Comparison of ENCODE assay signal across 15 cellular contexts in genomic region chr17:49363251-49363650, GRCh38. TPM values are rescaled to one million over a fixed set of nuclear protein-coding genes. Genes with fewer than 3 reads are reported as not detected.
A peak's percentile ranks its signal among the peaks of the same experiment; 100 is the strongest.
DNase-seq lines count a peak whose midpoint lies in the region; FAIRE-seq and TF ChIP-seq lines count a peak whose summit lies in the region.
"Had no signal": no experiment of that assay in that cellular context is flagged by ENCODE, and none has a peak within 500 bp of the region (broad histone marks: within the 10 kb centered on the region; RNA-seq: fewer than 3 reads in every experiment).

No MANE protein-coding gene starts in this region.

- DNase-seq in H9 (no peak), PC-9 (no peak), epithelial cell of prostate (ENCODE audit: low read depth, low spot score) (no peak), sigmoid colon (no peak), UCSD-AML1 (lab: John Stamatoyannopoulos, UW; ENCODE audit: unreplicated experiment) (no peak), RCC 7860 (ENCODE audit: low spot score) (no peak)
- no peak for DNase-seq in activated CD4-positive, CD25-positive, alpha-beta regulatory T cell treated with anti-CD3 and anti-CD28 coated beads, Interleukin-2, amount 50 U/mL, for 72 hours
- DNase-seq: activated CD4-positive, alpha-beta T cell treated with anti-CD3 and anti-CD28 coated beads for 36 hours; foreskin fibroblast; GF-D8; H7; islet precursor cell; right cardiac atrium; stimulated activated naive CD8-positive, alpha-beta T cell treated with anti-CD3 and anti-CD28 coated beads, Interleukin-15, Interleukin-2, amounts not matched to agents 100 U/mL and 50 U/mL, for 24 hours; SW 1271 had no signal

- H3K27me3 Mint-ChIP-seq in H9 (ENCODE audit: low read depth) = no peaks in the 10 kb centered on the region

- no peak overlapping the region for H4K91ac ChIP-seq in H9 (ENCODE audit: insufficient read length, low read depth, low read length)

- POLR2A ChIA-PET in PC-9 (lab: Charles Lee; ENCODE audit: unreplicated experiment) = no interaction called here

- H3K4me2 ChIP-seq in H9 (ENCODE audit: insufficient read depth, insufficient read length, low read length) = peak overlapping the region; percentile 97
- H3K4me2 ChIP-seq in PC-9 = peak overlapping the region; percentile 92

- no peak overlapping the region for H2AK5ac ChIP-seq in H9 (ENCODE audit: insufficient read length, low read length)

- CTCF ChIA-PET in PC-9 (lab: Charles Lee) = no interaction called here

- H3K36me3 Mint-ChIP-seq in H9 (ENCODE audit: insufficient read depth in 1 of 3, low read depth in 3 of 3) = no peaks in the 10 kb centered on the region

- TF ChIP-seq EP300 in sigmoid colon (IDR thresholded peaks at IDR 0.05) = no peak

- H2BK120ac ChIP-seq in H9 (ENCODE audit: low read depth, low read length, poor library complexity, severe bottlenecking) = no peak overlapping the region

- H3K4me3 Mint-ChIP-seq in H9 = peak overlapping the region; percentile 69 to 84; a peak in 3 of 5 replicates

- H2BK20ac ChIP-seq in H9 (ENCODE audit: low read depth, low read length, poor library complexity, severe bottlenecking) = no peak overlapping the region

- TF ChIP-seq CTCF in H9 (conservative IDR thresholded peaks at IDR 0.05) = no peak
- TF ChIP-seq CTCF in PC-9 (conservative IDR thresholded peaks at IDR 0.05) = no peak
- TF ChIP-seq CTCF in sigmoid colon (IDR thresholded peaks at IDR 0.05) = no peak

- no peak overlapping the region for H2BK15ac ChIP-seq in H9 (ENCODE audit: low read depth, low read length)

- no peak overlapping the region for H3K27ac ChIP-seq in H9 (ENCODE audit: insufficient read length, low read depth, low read length)
- no peak overlapping the region for H3K27ac ChIP-seq in PC-9
- H3K27ac ChIP-seq in epithelial cell of prostate = peak overlapping the region; percentile 85
- H3K27ac ChIP-seq in sigmoid colon = peak overlapping the region; percentile 94 to 99 (median 96)

- no peak overlapping the region for H4K5ac ChIP-seq in H9 (ENCODE audit: insufficient read length, low read depth, low read length)

- WGBS in H9 (ENCODE audit: extremely low coverage, insufficient read length, low lambda C conversion rate) = no CpG with 5 or more reads among the region's 4 CpGs
- WGBS in sigmoid colon, 2 donors = 91 to 97% methylated on average over 4 of the region's 4 CpGs

- no peaks in the 10 kb centered on the region for H3K79me1 ChIP-seq in H9 (ENCODE audit: insufficient read depth, low read depth, low read length, poor library complexity, severe bottlenecking)

- H3K27ac Mint-ChIP-seq in H9 = no peak overlapping the region; a peak in 1 of 7 replicates

- H3K79me2 ChIP-seq in H9 (ENCODE audit: insufficient read depth, low read length) (peaks cover 8% of the 10 kb centered on the region; the same call in 1 of the 2 replicates), PC-9 (ENCODE audit: low read depth) (peaks cover 33% of the 10 kb centered on the region)

- no peaks in the 10 kb centered on the region for H3K9me2 ChIP-seq in PC-9 (ENCODE audit: insufficient read depth)

- peaks cover 15% of the 10 kb centered on the region for H3K23me2 ChIP-seq in H9 (ENCODE audit: insufficient read length, low read depth, low read length, poor library complexity, severe bottlenecking)

- H3K4ac ChIP-seq in H9 (ENCODE audit: low read depth, low read length) = no peak overlapping the region

- H3T11ph ChIP-seq in H9 (ENCODE audit: low read length) = no peak overlapping the region

- H4K20me1 ChIP-seq in H9 (ENCODE audit: control insufficient read depth, insufficient read depth, insufficient read length) (no peaks in the 10 kb centered on the region), PC-9 (ENCODE audit: insufficient read depth) (peaks cover 23% of the 10 kb centered on the region)

- H3K4me1 Mint-ChIP-seq in H9 = peaks cover 39 to 44% of the 10 kb centered on the region in 2 experiments

- no peak overlapping the region for H3K14ac ChIP-seq in H9 (ENCODE audit: insufficient read depth, low read length)

- H3K9ac ChIP-seq in H9 (ENCODE audit: extremely low read depth, insufficient read length, low read length) = no peak overlapping the region

- H4K8ac ChIP-seq in H9 (replicated peaks; ENCODE audit: insufficient read length, low read depth, low read length) = no peak overlapping the region

- TF ChIP-seq POLR2A in sigmoid colon (IDR thresholded peaks at IDR 0.05) = no peak

- H2BK12ac ChIP-seq in H9 (ENCODE audit: insufficient read length, low read depth, low read length) = no peak overlapping the region

- H3K4me1 ChIP-seq in H9 (ENCODE audit: insufficient read depth, low read length) = no peaks in the 10 kb centered on the region
- peaks cover 34% of the 10 kb centered on the region for H3K4me1 ChIP-seq in PC-9 (replicated peaks; ENCODE audit: insufficient read depth)
- peaks cover 0 to 32% (median 22%) of the 10 kb centered on the region in 4 donors for H3K4me1 ChIP-seq in sigmoid colon

- no peak for FAIRE-seq in RCC 7860 (lab: Jason Lieb, UNC)

- no peaks in the 10 kb centered on the region for H3K27me3 ChIP-seq in H9 (ENCODE audit: insufficient read depth, low read length)
- no peaks in the 10 kb centered on the region for H3K27me3 ChIP-seq in PC-9 (ENCODE audit: insufficient read depth, low read depth)
- no peaks in the 10 kb centered on the region for H3K27me3 ChIP-seq in sigmoid colon

- H3K18ac ChIP-seq in H9 (ENCODE audit: insufficient read length, low read depth, low read length) = no peak overlapping the region

- H2BK5ac ChIP-seq in H9 (ENCODE audit: insufficient read length, low read length) = no peak overlapping the region

- intact Hi-C loops in PC-9 (cut with micrococcal nuclease; ENCODE audit: unreplicated experiment) = no loop called here
- intact Hi-C loops in sigmoid colon (cut with DNase I) = loop anchor here (5.0 kb wide), 1 partner anchor 46 kb away; no protein-coding TSS in a partner anchor

- no peaks in the 10 kb centered on the region for H3K36me3 ChIP-seq in PC-9 (ENCODE audit: low read depth)
- no peaks in the 10 kb centered on the region for H3K36me3 ChIP-seq in sigmoid colon

- H3K23ac ChIP-seq in H9 (ENCODE audit: insufficient read length, low read depth, low read length) = no peak overlapping the region

- H2AFZ ChIP-seq in H9 (ENCODE audit: low read length) = no peak overlapping the region
- H2AFZ ChIP-seq in PC-9 = peak overlapping the region; percentile 89; the same call in 1 of the 2 replicates

- peaks cover 9% of the 10 kb centered on the region; the same call in 1 of the 2 replicates for H3F3A ChIP-seq in PC-9 (ENCODE audit: insufficient read depth, low read depth)

- H3K56ac ChIP-seq in H9 (ENCODE audit: insufficient read length, low read depth, low read length) = no peak overlapping the region

- peak overlapping the region; percentile 67; the same call in 1 of the 2 replicates for H3K4me3 ChIP-seq in PC-9
- H3K4me3 ChIP-seq in sigmoid colon = no peak overlapping the region

- no peaks in the 10 kb centered on the region for H3K9me3 ChIP-seq in H9 (ENCODE audit: control insufficient read depth, low read depth, low read length)
- H3K9me3 ChIP-seq in PC-9 (ENCODE audit: insufficient read depth, low read depth) = no peaks in the 10 kb centered on the region
- no peaks in the 10 kb centered on the region for H3K9me3 ChIP-seq in sigmoid colon

- no TSS peak for BruUV-seq in PC-9 (replicated peaks; lab: Mats Ljungman, UMichigan)

- no peaks in the 10 kb centered on the region for H3K9me3 Mint-ChIP-seq in H9

RNA-seq across cellular contexts. Expression of gene ZNF652, which starts 1.2 kb away (rescaled TPM):
- total RNA-seq in H9 (2021) (33.6 and 34.1 TPM in 2 replicates), PC-9 (2021) (44.8 and 49.8 TPM in 2 replicates), sigmoid colon (100 to 1,000 TPM in 3 of 4 donors, 10 to 100 TPM in 1; 83.1 to 134 (median 114) TPM)
- polyA plus RNA-seq in sigmoid colon = 10 to 100 TPM; 12.9 to 20.2 (median 14.4) TPM

RNA-seq across cellular contexts. Expression of gene PHB1, which starts 51.4 kb away (rescaled TPM):
- 325 and 351 TPM in 2 replicates for total RNA-seq in H9 (2021)
- 197 and 244 TPM in 2 replicates for total RNA-seq in PC-9 (2021)
- 100 to 1,000 TPM in 1 of 4 donors, 10 to 100 TPM in 3; 70.9 to 105 (median 94.4) TPM for total RNA-seq in sigmoid colon
- polyA plus RNA-seq in sigmoid colon = 100 to 1,000 TPM; 148 to 279 (median 225) TPM

Comparison
In these comparisons a context has a peak if more than half of its experiments do, and no peak if none do; other contexts are left out.
1. H3K27ac ChIP-seq: peak in epithelial cell of prostate (single experiment) and sigmoid colon (4 of 4); none in H9 (single experiment) and PC-9 (single experiment).